8 cellular contexts compared by ENCODE assay signal in genomic region chr11:96393753-96394348, GRCh38. TPM values are rescaled to one million over a fixed set of nuclear protein-coding genes. Genes with fewer than 3 reads are reported as not detected.
DNase-seq lines count a peak whose midpoint lies in the region; ATAC-seq, FAIRE-seq and TF ChIP-seq lines count a peak whose summit lies in the region.

No MANE protein-coding gene starts in this region.

- intact Hi-C loops in Right ventricle myocardium superior (cut with DNase I) = loop anchor here (5.0 kb wide), 1 partner anchor 557 kb away; no protein-coding TSS in a partner anchor
- intact Hi-C loops in ascending aorta (cut with DNase I) = loop anchor here (5.0 kb wide), 1 partner anchor 1422 kb away; the partner anchor contains the start of genes CWC15 and KDM4D
- intact Hi-C loops in kidney (cut with DNase I) = no loop called here
- intact Hi-C loops in vagina (cut with DNase I) = loop anchor here (10.0 kb wide), 1 partner anchor 549 kb away; no protein-coding TSS in a partner anchor

- H3K27ac ChIP-seq in cardiac muscle cell = no peak overlapping the region
- no peak overlapping the region for H3K27ac ChIP-seq in ascending aorta
- no peak overlapping the region for H3K27ac ChIP-seq in kidney (ENCODE audit: low read depth in 2 of 2, low read length in 2 of 2)
- no peak overlapping the region for H3K27ac ChIP-seq in vagina

- peak; percentile 40 to 71 for DNase-seq in cardiac muscle cell (ENCODE audit: low read depth in 1 of 2, low spot score in 1 of 2)
- no peak for DNase-seq in Right ventricle myocardium superior
- DNase-seq in MV-4-11 (lab: John Stamatoyannopoulos, UW) = peak; percentile 17
- DNase-seq in ascending aorta (ENCODE audit: low spot score in 2 of 2) = no peak
- no peak for DNase-seq in kidney
- DNase-seq in vagina (ENCODE audit: extremely low spot score in 2 of 2) = no peak
- DNase-seq in 8988T = no peak
- DNase-seq in activated CD4-positive, alpha-beta T cell treated with anti-CD3 and anti-CD28 coated beads, Interleukin-2, amount 50 U/mL, for 4 hours = no peak

- H3K27me3 ChIP-seq in cardiac muscle cell = no peaks in the 10 kb centered on the region
- H3K27me3 ChIP-seq in ascending aorta = no peaks in the 10 kb centered on the region
- no peaks in the 10 kb centered on the region for H3K27me3 ChIP-seq in vagina

- no peak for ATAC-seq in Right ventricle myocardium superior (ENCODE audit: poor library complexity)

- no peaks in the 10 kb centered on the region for H3K9me3 ChIP-seq in cardiac muscle cell (ENCODE audit: low read depth)
- H3K9me3 ChIP-seq in ascending aorta = no peaks in the 10 kb centered on the region
- H3K9me3 ChIP-seq in kidney (ENCODE audit: control insufficient read depth in 1 of 2, low read length in 2 of 2) = no peaks in the 10 kb centered on the region
- no peaks in the 10 kb centered on the region for H3K9me3 ChIP-seq in vagina

- FAIRE-seq in kidney (lab: Jason Lieb, UNC) = no peak

- TF ChIP-seq POLR2A in vagina (IDR thresholded peaks at IDR 0.05) = no peak

- H3K9ac ChIP-seq in kidney (ENCODE audit: low read length in 2 of 2) = no peak overlapping the region

- no peaks in the 10 kb centered on the region for H3K4me1 ChIP-seq in cardiac muscle cell (ENCODE audit: low read depth)
- peaks cover 0 to 10% of the 10 kb centered on the region in 2 donors for H3K4me1 ChIP-seq in ascending aorta
- H3K4me1 ChIP-seq in kidney (ENCODE audit: control insufficient read depth in 1 of 2, insufficient read depth in 1 of 2, low read depth in 1 of 2, low read length in 2 of 2) = peaks cover 0 to 3% of the 10 kb centered on the region in 2 donors
- H3K4me1 ChIP-seq in vagina = peaks cover 12% of the 10 kb centered on the region

- H3K36me3 ChIP-seq in cardiac muscle cell = no peaks in the 10 kb centered on the region
- H3K36me3 ChIP-seq in ascending aorta = no peaks in the 10 kb centered on the region
- no peaks in the 10 kb centered on the region for H3K36me3 ChIP-seq in kidney (ENCODE audit: control insufficient read depth in 1 of 2, insufficient read depth in 2 of 2, low read length in 2 of 2)
- H3K36me3 ChIP-seq in vagina = no peaks in the 10 kb centered on the region

- TF ChIP-seq CTCF in cardiac muscle cell (IDR thresholded peaks at IDR 0.05; ENCODE audit: low read depth, low read length) = peak; percentile 67
- TF ChIP-seq CTCF in ascending aorta (IDR thresholded peaks at IDR 0.05) = peak; percentile 33 to 60 (median 49)
- TF ChIP-seq CTCF in kidney (IDR thresholded peaks at IDR 0.05; ENCODE audit: borderline replicate concordance, extremely low read depth, insufficient read depth) = peak; percentile 81
- TF ChIP-seq CTCF in vagina (IDR thresholded peaks at IDR 0.05) = peak in 2 of 3 experiments; percentile 50 to 59

- H3K4me3 ChIP-seq in cardiac muscle cell = no peak overlapping the region
- no peak overlapping the region for H3K4me3 ChIP-seq in ascending aorta
- no peak overlapping the region for H3K4me3 ChIP-seq in kidney (ENCODE audit: low read length in 2 of 2)
- no peak overlapping the region for H3K4me3 ChIP-seq in vagina

RNA-seq across cellular contexts. Expression of gene JRKL, which starts 4.0 kb away (rescaled TPM):
- total RNA-seq in cardiac muscle cell (3.0 and 3.8 TPM in 2 replicates), Right ventricle myocardium superior (6.5 TPM), ascending aorta (16.6 TPM), kidney (12.5 TPM), vagina (5.4 TPM)
- polyA plus RNA-seq in cardiac muscle cell (7.1 and 8.7 TPM in 2 replicates), kidney (ENCODE audit: insufficient read depth, low read depth, low replicate concordance) (4.6 TPM)

RNA-seq across cellular contexts. Expression of gene CCDC82, which starts 4.1 kb away (rescaled TPM):
- 6.1 and 17.3 TPM in 2 replicates for total RNA-seq in cardiac muscle cell
- polyA plus RNA-seq in cardiac muscle cell = 17.3 and 20.3 TPM in 2 replicates
- 12.7 TPM for total RNA-seq in Right ventricle myocardium superior
- 9.5 TPM for total RNA-seq in ascending aorta
- 25.8 TPM for total RNA-seq in kidney
- polyA plus RNA-seq in kidney (ENCODE audit: insufficient read depth, low read depth, low replicate concordance) = 13.0 TPM
- total RNA-seq in vagina = 29.5 TPM

RNA-seq across cellular contexts. Expression of gene MAML2, which starts 50.9 kb away (rescaled TPM):
- 6.3 and 8.2 TPM in 2 replicates for total RNA-seq in cardiac muscle cell
- polyA plus RNA-seq in cardiac muscle cell = 1.1 and 5.5 TPM in 2 replicates
- total RNA-seq in Right ventricle myocardium superior = 4.5 TPM
- 13.2 TPM for total RNA-seq in ascending aorta
- total RNA-seq in kidney = 32.3 TPM
- polyA plus RNA-seq in kidney (ENCODE audit: insufficient read depth, low read depth, low replicate concordance) = 4.9 TPM
- total RNA-seq in vagina = 36.3 TPM

Comparison
In these comparisons a context has a peak if more than half of its experiments do, and no peak if none do; other contexts are left out.
1. DNase-seq: peak in cardiac muscle cell (2 of 2) and MV-4-11 (single experiment); none in Right ventricle myocardium superior (single experiment), ascending aorta (0 of 2), kidney (single experiment), vagina (0 of 2), 8988T (single experiment) and activated CD4-positive, alpha-beta T cell treated with anti-CD3 and anti-CD28 coated beads, Interleukin-2, amount 50 U/mL, for 4 hours (0 of 2).
2. Peak in every context shown above with its lines, with median percentiles within 50 percentile points of each other: CTCF ChIP-seq.